8 cellular contexts compared by ENCODE assay signal in the genomic region with DNA sequence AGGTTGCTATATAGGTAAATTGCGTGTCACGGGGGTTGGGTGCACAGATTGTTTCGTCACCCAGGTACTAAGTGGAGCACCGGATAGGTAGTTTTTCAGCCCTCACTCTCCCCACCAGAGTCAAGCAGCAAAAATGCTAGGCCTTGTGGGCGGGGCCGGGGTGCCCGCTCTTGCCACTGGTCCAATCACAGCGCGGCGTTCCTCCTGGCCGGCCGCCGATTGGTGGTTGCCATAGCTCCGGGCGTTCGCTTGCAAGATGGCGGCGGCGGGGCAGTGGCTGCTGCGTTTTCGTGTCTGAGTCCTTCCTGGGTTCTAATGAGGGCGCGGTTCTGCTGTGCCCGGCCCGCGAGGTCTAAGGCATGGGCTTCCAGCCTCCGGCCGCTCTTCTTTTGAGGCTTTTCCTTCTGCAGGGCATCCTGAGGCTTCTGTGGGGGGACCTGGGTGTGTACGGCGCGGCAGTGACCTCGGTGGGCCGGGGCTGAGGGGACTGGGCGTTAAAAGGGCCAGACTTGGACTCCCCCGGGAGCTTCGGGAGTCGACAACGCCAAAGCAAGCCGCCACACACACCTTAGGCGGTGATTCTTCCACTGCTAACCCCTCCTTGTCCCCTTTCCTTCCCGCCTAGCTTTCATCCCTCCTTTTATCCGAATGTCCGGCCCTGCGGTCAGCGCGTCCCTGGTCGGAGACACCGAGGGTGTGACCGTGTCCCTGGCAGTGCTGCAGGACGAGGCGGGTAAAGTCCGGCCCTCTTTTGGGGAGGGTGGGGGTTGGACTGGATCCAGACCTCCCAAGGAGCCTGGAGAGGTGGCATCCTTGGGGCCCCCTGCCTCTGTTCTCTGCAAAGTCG. TPM values are rescaled to one million over a fixed set of nuclear protein-coding genes. Genes with fewer than 3 reads are reported as not detected.
DNase-seq lines count a peak whose midpoint lies in the region; ATAC-seq, FAIRE-seq and TF ChIP-seq lines count a peak whose summit lies in the region.

A gene (plus strand): TSS at position 232 of the 847 bp plus-strand sequence. CDS start 128 bp downstream, at position 360.

- H3K4me3 Mint-ChIP-seq in activated CD4-positive, alpha-beta T cell treated with anti-CD3 and anti-CD28 coated beads, Interleukin-2, amount 10 ng/mL, durations not matched to agents 7 days and 5 days = peak within 1 kb of the TSS; percentile 82

- H3K27me3 ChIP-seq in HepG2 (ENCODE audit: control insufficient read depth in 1 of 2, insufficient read depth in 2 of 2, low read length in 2 of 2) = no peaks in the 10 kb centered on the region

- BruUV-seq in HepG2 (replicated peaks; lab: Mats Ljungman, UMichigan) = TSS peak; percentile 77

- no peaks in the 10 kb centered on the region for H3K36me3 Mint-ChIP-seq in activated CD4-positive, alpha-beta T cell treated with anti-CD3 and anti-CD28 coated beads, Interleukin-2, amount 10 ng/mL, durations not matched to agents 7 days and 5 days (ENCODE audit: low read depth)

- peak within 1 kb of the TSS; percentile 41 for H3K27ac ChIP-seq in HepG2 (ENCODE audit: extremely low read length, insufficient read depth, low read length)

- FAIRE-seq in HepG2 (lab: Jason Lieb, UNC) = peak; percentile 80

- peak; percentile 34 to 93 (median 78) for DNase-seq in C1 segment of cervical spinal cord (lab: John Stamatoyannopoulos, UW)
- peak; percentile 97 for DNase-seq in NCI-H69 (lab: John Stamatoyannopoulos, UW)
- DNase-seq in activated CD4-positive, alpha-beta T cell treated with anti-CD3 and anti-CD28 coated beads, Interleukin-2, amount 10 ng/mL, durations not matched to agents 7 days and 5 days = peak; percentile 97
- peak; percentile 94 for DNase-seq in dermis blood vessel endothelial cell
- peak; percentile 85 for DNase-seq in HepG2 (ENCODE audit: low spot score)
- peak; percentile 88 for DNase-seq in stimulated activated CD4-positive, alpha-beta T cell treated with anti-CD3 and anti-CD28 coated beads, Interleukin-2, amount 100 ng/mL, for 4 hours (ENCODE audit: low read depth)

- peak within 1 kb of the TSS; percentile 41 for H3K27ac Mint-ChIP-seq in activated CD4-positive, alpha-beta T cell treated with anti-CD3 and anti-CD28 coated beads, Interleukin-2, amount 10 ng/mL, durations not matched to agents 7 days and 5 days

- peaks cover 7% of the 10 kb centered on the region for H3K4me1 ChIP-seq in HepG2 (ENCODE audit: insufficient read depth, low read length)

- peaks cover 0 to 5% of the 10 kb centered on the region in 2 experiments; a peak in 3 of 5 replicates for H3K36me3 ChIP-seq in HepG2 (replicated peaks in 1 of 2; ENCODE audit: control insufficient read depth in 1 of 2, insufficient read depth in 2 of 2, low read length in 2 of 2)

- H4K20me1 ChIP-seq in HepG2 (ENCODE audit: insufficient read depth, low read length) = no peaks in the 10 kb centered on the region

- H3K9me3 ChIP-seq in HepG2 (ENCODE audit: low read length) = no peaks in the 10 kb centered on the region

- H3K4me1 Mint-ChIP-seq in activated CD4-positive, alpha-beta T cell treated with anti-CD3 and anti-CD28 coated beads, Interleukin-2, amount 10 ng/mL, durations not matched to agents 7 days and 5 days = peaks cover 18% of the 10 kb centered on the region

- H3K4me2 ChIP-seq in HepG2 (ENCODE audit: low read depth, low read length) = peak within 1 kb of the TSS; percentile 89

- no peaks in the 10 kb centered on the region for H3K79me2 ChIP-seq in HepG2 (ENCODE audit: insufficient read depth, low read length)

- ATAC-seq in GM19395 (IDR thresholded peaks at IDR 0.05; ENCODE audit: unreplicated experiment) = peak; percentile 100
- peak; percentile 100 for ATAC-seq in HG03521 (IDR thresholded peaks at IDR 0.05; ENCODE audit: unreplicated experiment)
- peak; percentile 99 for ATAC-seq in HepG2

- TF ChIP-seq CTCF in HepG2 (CRISPR knock-in tag; IDR thresholded peaks at IDR 0.05) = no peak

- H3K9me3 Mint-ChIP-seq in activated CD4-positive, alpha-beta T cell treated with anti-CD3 and anti-CD28 coated beads, Interleukin-2, amount 10 ng/mL, durations not matched to agents 7 days and 5 days = no peaks in the 10 kb centered on the region

- in situ Hi-C loops in HepG2 (cut with HindIII; ENCODE audit: extremely low pct_ligation_motif_present, low pct_unique_long_range_greater_than_20kb) = no loop called here

- TF ChIP-seq POLR2A in HepG2 (IDR thresholded peaks at IDR 0.05; ENCODE audit: insufficient read depth in 1 of 2, low read depth in 2 of 2, low read length in 2 of 2) = peak in 1 of 2 experiments; percentile 31; a peak in 2 of 4 replicates

- TF ChIP-seq RAD21 in HepG2 (CRISPR knock-in tag; IDR thresholded peaks at IDR 0.05) = no peak

- POLR2A ChIA-PET in activated CD4-positive, alpha-beta T cell treated with anti-CD3 and anti-CD28 coated beads, Interleukin-2, amount 10 ng/mL, durations not matched to agents 7 days and 5 days (lab: Charles Lee) = no interaction called here
- POLR2A ChIA-PET in HepG2 (lab: Yijun Ruan, JAX) = interaction anchor here (0.6 to 1.3 kb wide), 4 partner anchors 40 to 129 kb away, joined by 3 to 6 read pairs (median 4); a partner anchor contains a TSS

- no peaks in the 10 kb centered on the region for H3K27me3 Mint-ChIP-seq in activated CD4-positive, alpha-beta T cell treated with anti-CD3 and anti-CD28 coated beads, Interleukin-2, amount 10 ng/mL, durations not matched to agents 7 days and 5 days

- H2AFZ ChIP-seq in HepG2 (ENCODE audit: low read length) = peak within 1 kb of the TSS; percentile 85

- H3K4me3 ChIP-seq in HepG2 (replicated peaks in 1 of 3; ENCODE audit: insufficient read depth in 1 of 3, low read depth in 2 of 3, low read length in 3 of 3) = peak within 1 kb of the TSS; percentile 76 to 92 (median 89)

- peak within 1 kb of the TSS; percentile 73 for H3K9ac ChIP-seq in HepG2 (ENCODE audit: insufficient read depth, low read depth, low read length)

- intact Hi-C loops in HepG2 (cut with micrococcal nuclease; ENCODE audit: unreplicated experiment) = no loop called here

- WGBS in HepG2 (ENCODE audit: low lambda C conversion rate) = under 1% methylated on average over 48 of the region's 53 CpGs

- CTCF ChIA-PET in activated CD4-positive, alpha-beta T cell treated with anti-CD3 and anti-CD28 coated beads, Interleukin-2, amount 10 ng/mL, durations not matched to agents 7 days and 5 days (lab: Charles Lee) = interaction anchor here (0.8 to 1.0 kb wide), 3 partner anchors 15 to 341 kb away, joined by 3 to 5 read pairs (median 4); no protein-coding TSS in a partner anchor
- CTCF ChIA-PET in HepG2 (lab: Yijun Ruan, JAX; ENCODE audit: low intra/inter-chr PET ratio, low total read pairs) = no interaction called here

- TF ChIP-seq EP300 in HepG2 (IDR thresholded peaks at IDR 0.05; ENCODE audit: low read depth in 2 of 2, low read length in 2 of 2) (no peak), HepG2 (CRISPR knock-in tag; IDR thresholded peaks at IDR 0.05; ENCODE audit: borderline replicate concordance) (no peak)

TF ChIP-seq in HepG2, 621 proteins besides CTCF, POLR2A, EP300 and RAD21 (continues in another document):
- TF ChIP-seq SAP130 (CRISPR knock-in tag; IDR thresholded peaks at IDR 0.05; ENCODE audit: low read depth) = peak; percentile 94
- TF ChIP-seq, protein P1, sequence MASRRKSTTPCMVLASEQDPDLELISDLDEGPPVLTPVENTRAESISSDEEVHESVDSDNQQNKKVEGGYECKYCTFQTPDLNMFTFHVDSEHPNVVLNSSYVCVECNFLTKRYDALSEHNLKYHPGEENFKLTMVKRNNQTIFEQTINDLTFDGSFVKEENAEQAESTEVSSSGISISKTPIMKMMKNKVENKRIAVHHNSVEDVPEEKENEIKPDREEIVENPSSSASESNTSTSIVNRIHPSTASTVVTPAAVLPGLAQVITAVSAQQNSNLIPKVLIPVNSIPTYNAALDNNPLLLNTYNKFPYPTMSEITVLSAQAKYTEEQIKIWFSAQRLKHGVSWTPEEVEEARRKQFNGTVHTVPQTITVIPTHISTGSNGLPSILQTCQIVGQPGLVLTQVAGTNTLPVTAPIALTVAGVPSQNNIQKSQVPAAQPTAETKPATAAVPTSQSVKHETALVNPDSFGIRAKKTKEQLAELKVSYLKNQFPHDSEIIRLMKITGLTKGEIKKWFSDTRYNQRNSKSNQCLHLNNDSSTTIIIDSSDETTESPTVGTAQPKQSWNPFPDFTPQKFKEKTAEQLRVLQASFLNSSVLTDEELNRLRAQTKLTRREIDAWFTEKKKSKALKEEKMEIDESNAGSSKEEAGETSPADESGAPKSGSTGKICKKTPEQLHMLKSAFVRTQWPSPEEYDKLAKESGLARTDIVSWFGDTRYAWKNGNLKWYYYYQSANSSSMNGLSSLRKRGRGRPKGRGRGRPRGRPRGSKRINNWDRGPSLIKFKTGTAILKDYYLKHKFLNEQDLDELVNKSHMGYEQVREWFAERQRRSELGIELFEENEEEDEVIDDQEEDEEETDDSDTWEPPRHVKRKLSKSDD (CRISPR knock-in tag; IDR thresholded peaks at IDR 0.05; ENCODE audit: low read depth) = peak; percentile 84

RNA-seq across cellular contexts. Expression of the gene that starts here (rescaled TPM):
- total RNA-seq in activated CD4-positive, alpha-beta T cell treated with anti-CD3 and anti-CD28 coated beads, Interleukin-2, amount 10 ng/mL, durations not matched to agents 7 days and 5 days = 1 to 10 TPM; 4.0 to 4.7 TPM
- total RNA-seq in dermis blood vessel endothelial cell (6.5 and 8.0 TPM in 2 replicates), HepG2 (2016; rRNA removed; fragmentation: Illumina TruSeq; extraction: Trizol) (4.1 and 8.1 TPM in 2 replicates)
- 3.3 and 4.2 TPM in 2 replicates for total RNA-seq in HepG2 (2016; cell fraction: cytosol; rRNA removed; fragmentation: Illumina TruSeq; extraction: Trizol; ENCODE audit: low read depth)
- total RNA-seq in HepG2 (2016; cell fraction: insoluble cytoplasmic fraction; rRNA removed; fragmentation: Illumina TruSeq; extraction: Trizol) = 4.1 and 7.3 TPM in 2 replicates
- total RNA-seq in HepG2 (2016; cell fraction: membrane; rRNA removed; fragmentation: Illumina TruSeq; extraction: Trizol) = 4.9 and 5.0 TPM in 2 replicates
- 7.9 and 8.3 TPM in 2 replicates for total RNA-seq in HepG2 (2016; cell fraction: nucleus; rRNA removed; fragmentation: Illumina TruSeq; extraction: Trizol)
- 3.9 and 5.0 TPM in 2 replicates for polyA plus RNA-seq in HepG2 (2011; rRNA removed)
- polyA plus RNA-seq in HepG2 (2011; cell fraction: cytosol; rRNA removed) = 2.7 and 3.2 TPM in 2 replicates
- 6.4 and 6.7 TPM in 2 replicates for polyA plus RNA-seq in HepG2 (2011; cell fraction: nucleus; rRNA removed)
- 3.7 and 5.5 TPM in 2 replicates for polyA plus RNA-seq in HepG2 (2012)
- polyA plus RNA-seq in HepG2 (2016; cell fraction: cytosol; fragmentation: Illumina TruSeq; extraction: Trizol; ENCODE audit: low read depth) = 0.93 and 1.1 TPM in 2 replicates
- 3.3 and 3.7 TPM in 2 replicates for polyA plus RNA-seq in HepG2 (2016; cell fraction: insoluble cytoplasmic fraction; fragmentation: Illumina TruSeq; extraction: Trizol; ENCODE audit: low read depth)
- polyA plus RNA-seq in HepG2 (2016; cell fraction: membrane; fragmentation: Illumina TruSeq; extraction: Trizol; ENCODE audit: low read depth) = 2.4 and 2.6 TPM in 2 replicates
- polyA plus RNA-seq in HepG2 (2016; cell fraction: nucleus; fragmentation: Illumina TruSeq; extraction: Trizol; ENCODE audit: insufficient read depth, low read depth) = 12.7 and 13.0 TPM in 2 replicates
- 11.6 and 14.2 TPM in 2 replicates for polyA minus RNA-seq in HepG2 (2011; rRNA and poly(A)+ RNA removed; ENCODE audit: low replicate concordance)
- polyA minus RNA-seq in HepG2 (2011; cell fraction: cytosol; rRNA and poly(A)+ RNA removed) = 3.0 and 3.9 TPM in 2 replicates
- polyA minus RNA-seq in HepG2 (2011; cell fraction: nucleus; rRNA and poly(A)+ RNA removed) = 4.5 and 6.1 TPM in 2 replicates

Comparison
In these comparisons a context has a peak if more than half of its experiments do, and no peak if none do; other contexts are left out.
1. Peak in every context shown above with its lines: DNase-seq, ATAC-seq, H3K4me3 ChIP-seq and H3K27ac ChIP-seq.